ENCODE assay signal across 9 cellular contexts in genomic region chr5:168734657-168735344, GRCh38.
DNase-seq lines count a peak whose midpoint lies in the region; ATAC-seq, FAIRE-seq and TF ChIP-seq lines count a peak whose summit lies in the region.
"Had no signal": no experiment of that assay in that cellular context is flagged by ENCODE, and none has a peak within 500 bp of the region (broad histone marks: within the 10 kb centered on the region; RNA-seq: fewer than 3 reads in every experiment).

No MANE protein-coding gene starts in this region.

- no peak for TF ChIP-seq EP300 in stomach (IDR thresholded peaks at IDR 0.05)

- no peaks in the 10 kb centered on the region for H3K79me2 ChIP-seq in astrocyte (ENCODE audit: insufficient read depth, low read length)

- no peaks in the 10 kb centered on the region for H3K9me3 ChIP-seq in astrocyte (ENCODE audit: insufficient read depth, low read depth, low read length)
- H3K9me3 ChIP-seq in colonic mucosa: no peaks in the 10 kb centered on the region
- no peaks in the 10 kb centered on the region for H3K9me3 ChIP-seq in stomach

- DNase-seq in astrocyte (ENCODE audit: low read depth): peak; percentile 10
- DNase-seq in osteocyte (ENCODE audit: extremely low spot score, unreplicated experiment): peak; percentile 54
- DNase-seq in HPDE6-E6E7 (ENCODE audit: extremely low spot score): no peak
- DNase-seq in colonic mucosa: no peak
- DNase-seq in NCI-H2081 (lab: John Stamatoyannopoulos, UW): no peak
- no peak for DNase-seq in stomach
- DNase-seq: amniotic stem cell had no signal

- peaks cover 16% of the 10 kb centered on the region for H3K27me3 Mint-ChIP-seq in astrocyte (ENCODE audit: low read depth, unreplicated experiment)
- peaks cover 9% of the 10 kb centered on the region for H3K27me3 Mint-ChIP-seq in osteocyte (ENCODE audit: unreplicated experiment)

- no peak overlapping the region for H3K4me2 ChIP-seq in astrocyte (ENCODE audit: low read length)

- intact Hi-C loops in colonic mucosa (cut with DNase I) (no loop called here), stomach (cut with DNase I; ENCODE audit: low total_unique reads) (no loop called here)

- H3K9ac ChIP-seq in astrocyte (ENCODE audit: low read length) (no peak overlapping the region), colonic mucosa (ENCODE audit: low read depth in 2 of 2, low read length in 2 of 2) (no peak overlapping the region)

- no peak for FAIRE-seq in astrocyte (lab: Jason Lieb, UNC)

- ATAC-seq in GM18498 (IDR thresholded peaks at IDR 0.05; ENCODE audit: unreplicated experiment) (peak; percentile 86), HG02610 (IDR thresholded peaks at IDR 0.05; ENCODE audit: unreplicated experiment) (peak; percentile 80)

- H3K4me1 ChIP-seq in astrocyte (ENCODE audit: insufficient read depth, low read length): no peaks in the 10 kb centered on the region
- H3K4me1 ChIP-seq in colonic mucosa: no peaks in the 10 kb centered on the region
- peaks cover 0 to 5% (median 0%) of the 10 kb centered on the region in 4 donors for H3K4me1 ChIP-seq in stomach

- H3K4me1 Mint-ChIP-seq in astrocyte (ENCODE audit: low read depth, unreplicated experiment): no peaks in the 10 kb centered on the region
- no peaks in the 10 kb centered on the region for H3K4me1 Mint-ChIP-seq in osteocyte (ENCODE audit: unreplicated experiment)

- H3K9me3 Mint-ChIP-seq in astrocyte (ENCODE audit: unreplicated experiment): peaks cover 2% of the 10 kb centered on the region
- H3K9me3 Mint-ChIP-seq in osteocyte (ENCODE audit: unreplicated experiment): peaks cover 3% of the 10 kb centered on the region

- H3K4me3 Mint-ChIP-seq in astrocyte (ENCODE audit: unreplicated experiment) (no peak overlapping the region), osteocyte (ENCODE audit: unreplicated experiment) (no peak overlapping the region)

- no peak for TF ChIP-seq POLR2A in stomach (IDR thresholded peaks at IDR 0.05)

- TF ChIP-seq CTCF in astrocyte (IDR thresholded peaks at IDR 0.05; ENCODE audit: insufficient read depth, low read depth, low read length) (no peak), osteocyte (IDR thresholded peaks at IDR 0.05) (no peak), colonic mucosa (IDR thresholded peaks at IDR 0.05) (no peak), stomach (IDR thresholded peaks at IDR 0.05) (no peak)

- H3K27me3 ChIP-seq in astrocyte (ENCODE audit: insufficient read depth, low read length) (peaks cover 3% of the 10 kb centered on the region), colonic mucosa (no peaks in the 10 kb centered on the region), stomach (no peaks in the 10 kb centered on the region)

- H3K36me3 Mint-ChIP-seq in astrocyte (ENCODE audit: low read depth, unreplicated experiment) (peaks cover 4% of the 10 kb centered on the region), osteocyte (ENCODE audit: unreplicated experiment) (peaks cover 5% of the 10 kb centered on the region)

- H4K20me1 ChIP-seq in astrocyte (ENCODE audit: insufficient read depth, low read length): no peaks in the 10 kb centered on the region

- 58 to 70% (median 67%) methylated on average over 7 of the region's 7 CpGs for WGBS in stomach, 5 donors

- H3K36me3 ChIP-seq in astrocyte (ENCODE audit: insufficient read depth, low read length) (no peaks in the 10 kb centered on the region), colonic mucosa (no peaks in the 10 kb centered on the region), stomach (no peaks in the 10 kb centered on the region)

- H3K27ac Mint-ChIP-seq in astrocyte (ENCODE audit: unreplicated experiment): no peak overlapping the region
- H3K27ac Mint-ChIP-seq in osteocyte (ENCODE audit: unreplicated experiment): no peak overlapping the region

- no peak overlapping the region for H2AFZ ChIP-seq in astrocyte (ENCODE audit: low read depth, low read length)

- H3K27ac ChIP-seq in astrocyte (ENCODE audit: low read depth, low read length) (no peak overlapping the region), colonic mucosa (no peak overlapping the region), stomach (peak overlapping the region in 2 of 5 donors; percentile 16 to 20)

- no peak overlapping the region for H3K4me3 ChIP-seq in astrocyte (ENCODE audit: insufficient read depth, low read depth, low read length)
- no peak overlapping the region for H3K4me3 ChIP-seq in colonic mucosa
- H3K4me3 ChIP-seq in stomach: no peak overlapping the region

Comparison
In these comparisons a context has a peak if more than half of its experiments do, and no peak if none do; other contexts are left out.
1. DNase-seq: peak in astrocyte (single experiment) and osteocyte (single experiment); none in HPDE6-E6E7 (single experiment), colonic mucosa (single experiment), NCI-H2081 (0 of 2) and stomach (single experiment).